In the genomic region with DNA sequence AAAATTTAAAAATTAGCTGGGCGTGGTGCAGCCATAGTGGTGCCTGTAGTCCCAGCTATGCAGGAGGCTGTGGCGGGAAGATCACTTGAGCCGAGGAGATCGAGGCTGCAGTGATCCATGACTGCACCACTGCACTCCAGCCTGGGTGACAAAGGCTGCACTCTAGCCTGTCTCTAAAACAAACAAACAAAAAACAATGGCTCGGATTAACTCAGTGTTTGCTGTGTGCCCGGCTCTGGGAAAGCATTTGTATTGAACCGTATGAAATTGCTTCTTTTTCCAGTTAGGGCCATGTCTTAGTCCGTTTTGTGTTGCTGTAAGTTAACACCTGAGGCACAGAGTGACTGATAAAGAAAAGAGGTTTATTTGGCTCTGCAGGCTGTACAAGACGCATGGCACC, we compare ENCODE assay signal across 25 cellular contexts.
"Had no signal": no experiment of that assay in that cellular context is flagged by ENCODE, and none has a peak within 500 bp of the region (broad histone marks: within the 10 kb centered on the region; RNA-seq: fewer than 3 reads in every experiment).

No MANE protein-coding gene starts in this region.

- H3K36me3 Mint-ChIP-seq: activated naive CD8-positive, alpha-beta T cell; natural killer cell treated with Interleukin-12 subunit alpha and Interleukin-12 subunit beta and Interleukin-15 and Interleukin-18, amount 100 ng/mL, for 72 hours had no signal

- H3K4me3 Mint-ChIP-seq: activated naive CD8-positive, alpha-beta T cell; activated T-cell treated with anti-CD3 and anti-CD28 coated beads, Interleukin-2, amount 50 U/mL, for 24 hours; dendritic cell treated with granulocyte-macrophage colony-stimulating factor and Interleukin-4, amounts not matched to agents 40 ng/mL and 50 ng/mL, for 4 days; natural killer cell treated with Interleukin-12 subunit alpha and Interleukin-12 subunit beta and Interleukin-15 and Interleukin-18, amount 100 ng/mL, for 72 hours had no signal

- ATAC-seq: left cardiac atrium; natural killer cell treated with Interleukin-12 subunit alpha and Interleukin-12 subunit beta and Interleukin-15 and Interleukin-18, amount 100 ng/mL, for 72 hours; pancreas; stimulated activated naive CD8-positive, alpha-beta T cell treated with anti-CD3 and anti-CD28 coated beads, Interleukin-15, Interleukin-2, amounts not matched to agents 100 U/mL and 50 U/mL, for 24 hours; upper lobe of right lung had no signal

- DNase-seq: activated CD4-positive, alpha-beta T cell treated with anti-CD3 and anti-CD28 coated beads for 1 hour; activated CD4-positive, alpha-beta T cell treated with anti-CD3 and anti-CD28 coated beads, Interleukin-2, amount 50 U/mL, for 1 hour; activated CD8-positive, alpha-beta memory T cell treated with anti-CD3 and anti-CD28 coated beads, Interleukin-2, amount 50 U/mL, for 4 hours; activated naive CD4-positive, alpha-beta T cell; activated T-cell treated with anti-CD3 and anti-CD28 coated beads, Interleukin-2, amount 50 U/mL, for 24 hours; adrenal gland; brain microvascular endothelial cell; caudate nucleus; effector CD4-positive, alpha-beta T cell; erythroblast; foreskin fibroblast; heart right ventricle; islet precursor cell; left cardiac atrium; midbrain; pancreas; right cardiac atrium; stimulated activated CD4-positive, alpha-beta T cell treated with anti-CD3 and anti-CD28 coated beads, Interleukin-12 subunit alpha, Interleukin-12 subunit beta, amount 100 ng/mL, for 4 hours; stimulated activated CD4-positive, alpha-beta T cell treated with anti-CD3 and anti-CD28 coated beads, Interleukin-4, amount 100 ng/mL, for 4 hours; stimulated activated naive CD8-positive, alpha-beta T cell treated with anti-CD3 and anti-CD28 coated beads, Interleukin-15, Interleukin-2, amounts not matched to agents 100 U/mL and 50 U/mL, for 24 hours; upper lobe of right lung had no signal

- H3K27ac Mint-ChIP-seq: activated naive CD8-positive, alpha-beta T cell; activated T-cell treated with anti-CD3 and anti-CD28 coated beads, Interleukin-2, amount 50 U/mL, for 24 hours; activated T-helper 2 cell treated with anti-CD3 and anti-CD28 coated beads, Interferon-gamma antibody, Interleukin-2, Interleukin-4, amounts not matched to agents 10 μg/mL and 5 μg/mL and 100 μg/mL, durations not matched to agents 14 hours and 24 hours and 36 hours; dendritic cell treated with granulocyte-macrophage colony-stimulating factor and Interleukin-4, amounts not matched to agents 40 ng/mL and 50 ng/mL, for 4 days; natural killer cell treated with Interleukin-12 subunit alpha and Interleukin-12 subunit beta and Interleukin-15 and Interleukin-18, amount 100 ng/mL, for 72 hours had no signal

- H3K9me3 Mint-ChIP-seq: activated T-cell treated with anti-CD3 and anti-CD28 coated beads, Interleukin-2, amount 50 U/mL, for 24 hours; activated T-helper 2 cell treated with anti-CD3 and anti-CD28 coated beads, Interferon-gamma antibody, Interleukin-2, Interleukin-4, amounts not matched to agents 10 μg/mL and 5 μg/mL and 100 μg/mL, durations not matched to agents 14 hours and 24 hours and 36 hours; dendritic cell treated with granulocyte-macrophage colony-stimulating factor and Interleukin-4, amounts not matched to agents 40 ng/mL and 50 ng/mL, for 4 days; natural killer cell treated with Interleukin-12 subunit alpha and Interleukin-12 subunit beta and Interleukin-15 and Interleukin-18, amount 100 ng/mL, for 72 hours had no signal
